ENCODE assay signal across 21 cellular contexts in genomic region chr7:81659697-81660395, GRCh38.
"Had no signal": no experiment of that assay in that cellular context is flagged by ENCODE, and none has a peak within 500 bp of the region (broad histone marks: within the 10 kb centered on the region; RNA-seq: fewer than 3 reads in every experiment).

No MANE protein-coding gene starts in this region.

- H3K36me3 ChIP-seq: gastrocnemius medialis, heart left ventricle, lower lobe of right lung, right atrium auricular region, suprapubic skin, transverse colon, vagina had no signal

- H3K27ac Mint-ChIP-seq: activated naive CD8-positive, alpha-beta T cell treated with anti-CD3 and anti-CD28 coated beads for 36 hours; activated T-helper 1 cell treated with anti-CD3 and anti-CD28 coated beads, Interleukin-12 subunit alpha, Interleukin-12 subunit beta, Interleukin-2, Interleukin-4 antibody, amounts not matched to agents 30 ng/mL and 10 ng/mL and 1 ng/mL, durations not matched to agents 14 hours and 24 hours and 36 hours; natural killer cell treated with Interleukin-12 subunit alpha and Interleukin-12 subunit beta and Interleukin-15 and Interleukin-18, amount 100 ng/mL, for 72 hours; stimulated activated naive CD8-positive, alpha-beta T cell treated with anti-CD3 and anti-CD28 coated beads, Interleukin-15, amount 100 ng/mL, for 72 hours; T-helper 1 cell treated with Interleukin-12 subunit alpha and Interleukin-12 subunit beta and Interleukin-4 antibody, amounts not matched to agents 30 μg/mL and 1 μg/mL, for 36 hours had no signal

- H3K4me3 ChIP-seq: gastrocnemius medialis, heart left ventricle, lower lobe of right lung, right atrium auricular region, skin epidermis, suprapubic skin, transverse colon, vagina had no signal

- DNase-seq: activated CD4-positive, alpha-beta T cell treated with anti-CD3 and anti-CD28 coated beads for 1 hour; activated naive CD4-positive, alpha-beta T cell; activated naive CD8-positive, alpha-beta T cell treated with anti-CD3 and anti-CD28 coated beads for 36 hours; cortex of kidney; gastrocnemius medialis; heart left ventricle; left colon; lower lobe of right lung; occipital lobe; stimulated activated naive CD8-positive, alpha-beta T cell treated with anti-CD3 and anti-CD28 coated beads, Interleukin-15, amount 100 ng/mL, for 72 hours; transverse colon had no signal

- H3K4me1 ChIP-seq: gastrocnemius medialis, right atrium auricular region, suprapubic skin, transverse colon, vagina had no signal

- H3K36me3 Mint-ChIP-seq: activated naive CD8-positive, alpha-beta T cell treated with anti-CD3 and anti-CD28 coated beads for 36 hours had no signal

- FAIRE-seq: endometrium had no signal

- H3K4me3 Mint-ChIP-seq: activated naive CD8-positive, alpha-beta T cell treated with anti-CD3 and anti-CD28 coated beads for 36 hours; activated T-helper 1 cell treated with anti-CD3 and anti-CD28 coated beads, Interleukin-12 subunit alpha, Interleukin-12 subunit beta, Interleukin-2, Interleukin-4 antibody, amounts not matched to agents 30 ng/mL and 10 ng/mL and 1 ng/mL, durations not matched to agents 14 hours and 24 hours and 36 hours; central memory CD8-positive, alpha-beta T cell; natural killer cell treated with Interleukin-12 subunit alpha and Interleukin-12 subunit beta and Interleukin-15 and Interleukin-18, amount 100 ng/mL, for 72 hours; stimulated activated naive CD8-positive, alpha-beta T cell treated with anti-CD3 and anti-CD28 coated beads, Interleukin-15, amount 100 ng/mL, for 72 hours; T-helper 1 cell treated with Interleukin-12 subunit alpha and Interleukin-12 subunit beta and Interleukin-4 antibody, amounts not matched to agents 30 μg/mL and 1 μg/mL, for 36 hours had no signal

- ATAC-seq: gastrocnemius medialis; heart left ventricle; left colon; lower lobe of right lung; natural killer cell treated with Interleukin-12 subunit alpha and Interleukin-12 subunit beta and Interleukin-15 and Interleukin-18, amount 100 ng/mL, for 72 hours; stimulated activated naive CD8-positive, alpha-beta T cell treated with anti-CD3 and anti-CD28 coated beads, Interleukin-15, amount 100 ng/mL, for 72 hours had no signal

- H3K9me3 ChIP-seq: gastrocnemius medialis, lower lobe of right lung, right atrium auricular region, suprapubic skin, transverse colon, vagina had no signal

- H3K4me1 Mint-ChIP-seq: activated naive CD8-positive, alpha-beta T cell treated with anti-CD3 and anti-CD28 coated beads for 36 hours; central memory CD8-positive, alpha-beta T cell; stimulated activated naive CD8-positive, alpha-beta T cell treated with anti-CD3 and anti-CD28 coated beads, Interleukin-15, amount 100 ng/mL, for 72 hours had no signal

- H3K27ac ChIP-seq: gastrocnemius medialis, heart left ventricle, lower lobe of right lung, right atrium auricular region, skin epidermis, suprapubic skin, transverse colon, vagina, VCaP had no signal

- H3K27me3 ChIP-seq: gastrocnemius medialis, heart left ventricle, right atrium auricular region, suprapubic skin, transverse colon, vagina had no signal

- H3K27me3 Mint-ChIP-seq: activated naive CD8-positive, alpha-beta T cell treated with anti-CD3 and anti-CD28 coated beads for 36 hours; central memory CD8-positive, alpha-beta T cell; natural killer cell treated with Interleukin-12 subunit alpha and Interleukin-12 subunit beta and Interleukin-15 and Interleukin-18, amount 100 ng/mL, for 72 hours; stimulated activated naive CD8-positive, alpha-beta T cell treated with anti-CD3 and anti-CD28 coated beads, Interleukin-15, amount 100 ng/mL, for 72 hours had no signal

- H3K9me3 Mint-ChIP-seq: activated naive CD8-positive, alpha-beta T cell treated with anti-CD3 and anti-CD28 coated beads for 36 hours had no signal
